ENCODE assay signal across 8 cellular contexts in genomic region chr12:120234643-120235368, GRCh38. TPM values are rescaled to one million over a fixed set of nuclear protein-coding genes. Genes with fewer than 3 reads are reported as not detected.
DNase-seq lines count a peak whose midpoint lies in the region; ATAC-seq, FAIRE-seq and TF ChIP-seq lines count a peak whose summit lies in the region.

No MANE protein-coding gene starts in this region.

- no peak overlapping the region for H2AFZ ChIP-seq in keratinocyte (ENCODE audit: control insufficient read depth, low read length)

- intact Hi-C loops in breast epithelium (cut with DNase I; ENCODE audit: low total_unique reads), result loop anchor here (5.0 kb wide), 1 partner anchor 32 kb away; the partner anchor contains the start of gene PXN

- H3K9me3 Mint-ChIP-seq in activated T-cell treated with anti-CD3 and anti-CD28 coated beads, Interleukin-2, amount 50 U/mL, for 24 hours, result no peaks in the 10 kb centered on the region

- peaks cover 83% of the 10 kb centered on the region for H3K79me2 ChIP-seq in keratinocyte (ENCODE audit: control insufficient read depth, insufficient read depth, low read length)

- DNase-seq in activated T-cell treated with anti-CD3 and anti-CD28 coated beads, Interleukin-2, amount 50 U/mL, for 24 hours, result no peak
- DNase-seq in activated T-cell treated with anti-CD3 and anti-CD28 coated beads for 4 hours (no peak), NCI-H460 (ENCODE audit: extremely low read depth, low read depth) (peak; percentile 81), breast epithelium (ENCODE audit: low spot score in 2 of 2) (peak; percentile 88 to 91), keratinocyte (ENCODE audit: low read depth, low spot score) (peak; percentile 80)

- H3K4me1 ChIP-seq in breast epithelium (peaks cover 48 to 61% of the 10 kb centered on the region in 2 donors), keratinocyte (ENCODE audit: control insufficient read depth, extremely low read depth, insufficient read depth, low read length) (peaks cover 93% of the 10 kb centered on the region)

- H3K9ac ChIP-seq in keratinocyte (ENCODE audit: control insufficient read depth, extremely low read depth, insufficient read depth, low read length), result peak overlapping the region; percentile 46

- H3K4me3 Mint-ChIP-seq in activated T-cell treated with anti-CD3 and anti-CD28 coated beads, Interleukin-2, amount 50 U/mL, for 24 hours, result no peak overlapping the region

- peaks cover 14% of the 10 kb centered on the region for H3K9me1 ChIP-seq in keratinocyte (ENCODE audit: control insufficient read depth, extremely low read depth, insufficient read depth, low read length)

- H3K27me3 ChIP-seq in breast epithelium (no peaks in the 10 kb centered on the region), keratinocyte (ENCODE audit: control insufficient read depth, extremely low read depth, insufficient read depth, low read length) (no peaks in the 10 kb centered on the region)

- dilution Hi-C loops in keratinocyte (cut with MboI; ENCODE audit: extremely low pct_ligation_motif_present, low sequenced_read_pairs), result no loop called here

- H3K9me3 ChIP-seq in breast epithelium (no peaks in the 10 kb centered on the region), keratinocyte (ENCODE audit: control insufficient read depth, low read depth, low read length) (no peaks in the 10 kb centered on the region)

- H3K4me2 ChIP-seq in keratinocyte (ENCODE audit: control insufficient read depth, extremely low read depth, insufficient read depth, low read depth, low read length), result peak overlapping the region; percentile 43

- H3K36me3 ChIP-seq in breast epithelium (no peaks in the 10 kb centered on the region), keratinocyte (ENCODE audit: control insufficient read depth in 2 of 2, extremely low read depth in 1 of 2, insufficient read depth in 2 of 2, low read length in 2 of 2) (peaks cover 20 to 31% of the 10 kb centered on the region in 2 experiments)

- H3K27ac ChIP-seq in breast epithelium (peak overlapping the region; percentile 94), keratinocyte (ENCODE audit: control insufficient read depth, insufficient read depth, low read length) (peak overlapping the region; percentile 74), skin epidermis (peak overlapping the region in 19 of 21 experiments; percentile 61 to 96 (median 83))

- peaks cover 4% of the 10 kb centered on the region for H3K36me3 Mint-ChIP-seq in activated T-cell treated with anti-CD3 and anti-CD28 coated beads, Interleukin-2, amount 50 U/mL, for 24 hours (ENCODE audit: low read depth)

- FAIRE-seq in keratinocyte (lab: Jason Lieb, UNC), result no peak

- no peak for TF ChIP-seq POLR2A in breast epithelium (IDR thresholded peaks at IDR 0.05)

- ATAC-seq in GM21381 (IDR thresholded peaks at IDR 0.05; ENCODE audit: unreplicated experiment), result no peak
- no peak for ATAC-seq in HG03432 (IDR thresholded peaks at IDR 0.05; ENCODE audit: unreplicated experiment)

- H3K4me1 Mint-ChIP-seq in activated T-cell treated with anti-CD3 and anti-CD28 coated beads, Interleukin-2, amount 50 U/mL, for 24 hours (ENCODE audit: low read depth), result peaks cover 90% of the 10 kb centered on the region

- H3K27me3 Mint-ChIP-seq in activated T-cell treated with anti-CD3 and anti-CD28 coated beads, Interleukin-2, amount 50 U/mL, for 24 hours, result no peaks in the 10 kb centered on the region

- peak overlapping the region; percentile 96 for H3K27ac Mint-ChIP-seq in activated T-cell treated with anti-CD3 and anti-CD28 coated beads, Interleukin-2, amount 50 U/mL, for 24 hours

- H4K20me1 ChIP-seq in keratinocyte (ENCODE audit: control insufficient read depth, extremely low read depth, insufficient read depth, low read length), result peaks cover 15% of the 10 kb centered on the region

- H3K4me3 ChIP-seq in breast epithelium (peak overlapping the region in 1 of 3 donors; percentile 36), keratinocyte (ENCODE audit: control insufficient read depth in 2 of 3, extremely low read depth in 1 of 3, insufficient read depth in 2 of 3, low read depth in 1 of 3, low read length in 3 of 3) (peak overlapping the region in 2 of 3 experiments; percentile 9 to 11), skin epidermis (no peak overlapping the region)

- peak; percentile 24 to 48 (median 41) for TF ChIP-seq CTCF in breast epithelium (IDR thresholded peaks at IDR 0.05)
- TF ChIP-seq CTCF in keratinocyte (optimal IDR thresholded peaks at IDR 0.05 in 1 of 3, IDR thresholded peaks at IDR 0.05 in 1 of 3, conservative IDR thresholded peaks at IDR 0.05 in 1 of 3; ENCODE audit: extremely low read depth in 1 of 3, insufficient read depth in 2 of 3, low read length in 3 of 3), result peak in 2 of 3 experiments; percentile 53 to 63

RNA-seq across cellular contexts. Expression of gene PXN, which starts 30.7 kb away (rescaled TPM):
- total RNA-seq in NCI-H460 (2014; rRNA removed; shearing (Covaris generic)), result 40.1 and 46.9 TPM in 2 replicates
- 31.3 and 36.8 TPM in 2 replicates for polyA plus RNA-seq in NCI-H460 (2014; cell fraction: nucleus; rRNA removed)
- total RNA-seq in breast epithelium, result 10 to 100 TPM; 44.8 to 74.1 (median 53.9) TPM
- polyA plus RNA-seq in keratinocyte, result 98.7 to 224 TPM (median 114 TPM) in 3 replicates
- 68.4 TPM for polyA plus RNA-seq in keratinocyte (2011; ENCODE audit: low read depth)
- 160 and 207 TPM in 2 replicates for polyA plus RNA-seq in keratinocyte (2011; cell fraction: cytosol; rRNA removed)
- polyA plus RNA-seq in keratinocyte (2011; cell fraction: nucleus; rRNA removed), result 382 and 553 TPM in 2 replicates
- 102 and 393 TPM in 2 replicates for polyA plus RNA-seq in keratinocyte (2012; ENCODE audit: low replicate concordance)
- polyA minus RNA-seq in keratinocyte, result 166 to 1,266 TPM (median 204 TPM) in 3 replicates
- polyA minus RNA-seq in keratinocyte (2011; cell fraction: cytosol; rRNA and poly(A)+ RNA removed), result 149 TPM
- 171 and 252 TPM in 2 replicates for polyA minus RNA-seq in keratinocyte (2011; cell fraction: nucleus; rRNA and poly(A)+ RNA removed)

RNA-seq across cellular contexts. Expression of gene RPLP0, which starts 33.9 kb away (rescaled TPM):
- 5,894 and 6,669 TPM in 2 replicates for total RNA-seq in NCI-H460 (2014; rRNA removed; shearing (Covaris generic))
- 5,005 and 5,481 TPM in 2 replicates for polyA plus RNA-seq in NCI-H460 (2014; cell fraction: nucleus; rRNA removed)
- 1,000 to 10,000 TPM; 3,137 to 4,833 (median 3,312) TPM for total RNA-seq in breast epithelium
- polyA plus RNA-seq in keratinocyte, result 3,950 to 5,808 TPM (median 4,618 TPM) in 3 replicates
- 2,331 TPM for polyA plus RNA-seq in keratinocyte (2011; ENCODE audit: low read depth)
- 5,109 and 6,391 TPM in 2 replicates for polyA plus RNA-seq in keratinocyte (2011; cell fraction: cytosol; rRNA removed)
- polyA plus RNA-seq in keratinocyte (2011; cell fraction: nucleus; rRNA removed), result 1,448 and 1,525 TPM in 2 replicates
- 2,330 and 3,652 TPM in 2 replicates for polyA plus RNA-seq in keratinocyte (2012; ENCODE audit: low replicate concordance)
- polyA minus RNA-seq in keratinocyte, result 3,230 to 5,763 TPM (median 4,158 TPM) in 3 replicates
- polyA minus RNA-seq in keratinocyte (2011; cell fraction: cytosol; rRNA and poly(A)+ RNA removed), result 2,814 TPM
- 617 and 664 TPM in 2 replicates for polyA minus RNA-seq in keratinocyte (2011; cell fraction: nucleus; rRNA and poly(A)+ RNA removed)

RNA-seq across cellular contexts. Expression of gene GCN1, which starts 40.3 kb away (rescaled TPM):
- 67.3 and 88.6 TPM in 2 replicates for total RNA-seq in NCI-H460 (2014; rRNA removed; shearing (Covaris generic))
- 90.2 and 99.6 TPM in 2 replicates for polyA plus RNA-seq in NCI-H460 (2014; cell fraction: nucleus; rRNA removed)
- total RNA-seq in breast epithelium, result 10 to 100 TPM; 50.1 to 79.6 (median 73.4) TPM
- 26.1 to 56.3 TPM (median 34.1 TPM) in 3 replicates for polyA plus RNA-seq in keratinocyte
- polyA plus RNA-seq in keratinocyte (2011; ENCODE audit: low read depth), result 33.4 TPM
- 21.4 and 29.2 TPM in 2 replicates for polyA plus RNA-seq in keratinocyte (2011; cell fraction: cytosol; rRNA removed)
- polyA plus RNA-seq in keratinocyte (2011; cell fraction: nucleus; rRNA removed), result 210 and 283 TPM in 2 replicates
- 24.1 and 58.8 TPM in 2 replicates for polyA plus RNA-seq in keratinocyte (2012; ENCODE audit: low replicate concordance)
- polyA minus RNA-seq in keratinocyte, result 161 to 298 TPM (median 224 TPM) in 3 replicates
- 102 TPM for polyA minus RNA-seq in keratinocyte (2011; cell fraction: cytosol; rRNA and poly(A)+ RNA removed)
- polyA minus RNA-seq in keratinocyte (2011; cell fraction: nucleus; rRNA and poly(A)+ RNA removed), result 202 and 229 TPM in 2 replicates

RNA-seq across cellular contexts. Expression of gene RNU4-2, which starts 56.9 kb away (rescaled TPM):
- total RNA-seq in NCI-H460 (2014; rRNA removed; shearing (Covaris generic)), result not detected in 2 replicates
- not detected in 2 replicates for polyA plus RNA-seq in NCI-H460 (2014; cell fraction: nucleus; rRNA removed)
- under 1 TPM; under 0.01 TPM for total RNA-seq in breast epithelium
- under 0.01 TPM in 2 of 3 replicates, not detected in the other for polyA plus RNA-seq in keratinocyte
- not detected for polyA plus RNA-seq in keratinocyte (2011; ENCODE audit: low read depth)
- polyA plus RNA-seq in keratinocyte (2011; cell fraction: cytosol; rRNA removed), result not detected in 2 replicates
- under 0.01 TPM in 2 replicates for polyA plus RNA-seq in keratinocyte (2011; cell fraction: nucleus; rRNA removed)
- 71.2 TPM in 1 of 2 replicates, not detected in the other for polyA plus RNA-seq in keratinocyte (2012; ENCODE audit: low replicate concordance)
- under 0.01 to 17,208 TPM (median under 0.01 TPM) in 3 replicates for polyA minus RNA-seq in keratinocyte
- 6,294 TPM for polyA minus RNA-seq in keratinocyte (2011; cell fraction: cytosol; rRNA and poly(A)+ RNA removed)
- under 0.01 TPM in 2 replicates for polyA minus RNA-seq in keratinocyte (2011; cell fraction: nucleus; rRNA and poly(A)+ RNA removed)

RNA-seq across cellular contexts. Expression of gene RNU4-1, which starts 58.2 kb away (rescaled TPM):
- under 0.01 TPM in 1 of 2 replicates, not detected in the other for total RNA-seq in NCI-H460 (2014; rRNA removed; shearing (Covaris generic))
- not detected in 2 replicates for polyA plus RNA-seq in NCI-H460 (2014; cell fraction: nucleus; rRNA removed)
- total RNA-seq in breast epithelium, result under 1 TPM in 2 of 3 donors, not detected in 1; under 0.01 TPM
- polyA plus RNA-seq in keratinocyte, result under 0.01 TPM in 2 of 3 replicates, not detected in the other
- not detected for polyA plus RNA-seq in keratinocyte (2011; ENCODE audit: low read depth)
- not detected in 2 replicates for polyA plus RNA-seq in keratinocyte (2011; cell fraction: cytosol; rRNA removed)
- under 0.01 TPM in 1 of 2 replicates, not detected in the other for polyA plus RNA-seq in keratinocyte (2011; cell fraction: nucleus; rRNA removed)
- 71.2 TPM in 1 of 2 replicates, not detected in the other for polyA plus RNA-seq in keratinocyte (2012; ENCODE audit: low replicate concordance)
- polyA minus RNA-seq in keratinocyte, result under 0.01 to 17,791 TPM (median under 0.01 TPM) in 3 replicates
- 7,616 TPM for polyA minus RNA-seq in keratinocyte (2011; cell fraction: cytosol; rRNA and poly(A)+ RNA removed)
- under 0.01 TPM in 2 replicates for polyA minus RNA-seq in keratinocyte (2011; cell fraction: nucleus; rRNA and poly(A)+ RNA removed)

Comparison
In these comparisons a context has a peak if more than half of its experiments do, and no peak if none do; other contexts are left out.
1. DNase-seq: peak in NCI-H460 (single experiment), breast epithelium (2 of 2) and keratinocyte (single experiment); none in activated T-cell treated with anti-CD3 and anti-CD28 coated beads, Interleukin-2, amount 50 U/mL, for 24 hours (single experiment) and activated T-cell treated with anti-CD3 and anti-CD28 coated beads for 4 hours (single experiment).
2. H3K4me3 ChIP-seq: peak in keratinocyte (2 of 3); none in skin epidermis (0 of 7).
3. Peak in every context shown above with its lines, with median percentiles within 50 percentile points of each other: H3K27ac ChIP-seq.